ENCODE assay signal across 1 cellular context in genomic region chr10:71634531-71635164, GRCh38.
TF ChIP-seq lines count a peak whose summit lies in the region.

No MANE protein-coding gene starts in this region.

TF ChIP-seq in H1, 55 proteins besides CTCF, POLR2A, EP300 and RAD21 (continued from another document):
- TF ChIP-seq, protein P1, sequence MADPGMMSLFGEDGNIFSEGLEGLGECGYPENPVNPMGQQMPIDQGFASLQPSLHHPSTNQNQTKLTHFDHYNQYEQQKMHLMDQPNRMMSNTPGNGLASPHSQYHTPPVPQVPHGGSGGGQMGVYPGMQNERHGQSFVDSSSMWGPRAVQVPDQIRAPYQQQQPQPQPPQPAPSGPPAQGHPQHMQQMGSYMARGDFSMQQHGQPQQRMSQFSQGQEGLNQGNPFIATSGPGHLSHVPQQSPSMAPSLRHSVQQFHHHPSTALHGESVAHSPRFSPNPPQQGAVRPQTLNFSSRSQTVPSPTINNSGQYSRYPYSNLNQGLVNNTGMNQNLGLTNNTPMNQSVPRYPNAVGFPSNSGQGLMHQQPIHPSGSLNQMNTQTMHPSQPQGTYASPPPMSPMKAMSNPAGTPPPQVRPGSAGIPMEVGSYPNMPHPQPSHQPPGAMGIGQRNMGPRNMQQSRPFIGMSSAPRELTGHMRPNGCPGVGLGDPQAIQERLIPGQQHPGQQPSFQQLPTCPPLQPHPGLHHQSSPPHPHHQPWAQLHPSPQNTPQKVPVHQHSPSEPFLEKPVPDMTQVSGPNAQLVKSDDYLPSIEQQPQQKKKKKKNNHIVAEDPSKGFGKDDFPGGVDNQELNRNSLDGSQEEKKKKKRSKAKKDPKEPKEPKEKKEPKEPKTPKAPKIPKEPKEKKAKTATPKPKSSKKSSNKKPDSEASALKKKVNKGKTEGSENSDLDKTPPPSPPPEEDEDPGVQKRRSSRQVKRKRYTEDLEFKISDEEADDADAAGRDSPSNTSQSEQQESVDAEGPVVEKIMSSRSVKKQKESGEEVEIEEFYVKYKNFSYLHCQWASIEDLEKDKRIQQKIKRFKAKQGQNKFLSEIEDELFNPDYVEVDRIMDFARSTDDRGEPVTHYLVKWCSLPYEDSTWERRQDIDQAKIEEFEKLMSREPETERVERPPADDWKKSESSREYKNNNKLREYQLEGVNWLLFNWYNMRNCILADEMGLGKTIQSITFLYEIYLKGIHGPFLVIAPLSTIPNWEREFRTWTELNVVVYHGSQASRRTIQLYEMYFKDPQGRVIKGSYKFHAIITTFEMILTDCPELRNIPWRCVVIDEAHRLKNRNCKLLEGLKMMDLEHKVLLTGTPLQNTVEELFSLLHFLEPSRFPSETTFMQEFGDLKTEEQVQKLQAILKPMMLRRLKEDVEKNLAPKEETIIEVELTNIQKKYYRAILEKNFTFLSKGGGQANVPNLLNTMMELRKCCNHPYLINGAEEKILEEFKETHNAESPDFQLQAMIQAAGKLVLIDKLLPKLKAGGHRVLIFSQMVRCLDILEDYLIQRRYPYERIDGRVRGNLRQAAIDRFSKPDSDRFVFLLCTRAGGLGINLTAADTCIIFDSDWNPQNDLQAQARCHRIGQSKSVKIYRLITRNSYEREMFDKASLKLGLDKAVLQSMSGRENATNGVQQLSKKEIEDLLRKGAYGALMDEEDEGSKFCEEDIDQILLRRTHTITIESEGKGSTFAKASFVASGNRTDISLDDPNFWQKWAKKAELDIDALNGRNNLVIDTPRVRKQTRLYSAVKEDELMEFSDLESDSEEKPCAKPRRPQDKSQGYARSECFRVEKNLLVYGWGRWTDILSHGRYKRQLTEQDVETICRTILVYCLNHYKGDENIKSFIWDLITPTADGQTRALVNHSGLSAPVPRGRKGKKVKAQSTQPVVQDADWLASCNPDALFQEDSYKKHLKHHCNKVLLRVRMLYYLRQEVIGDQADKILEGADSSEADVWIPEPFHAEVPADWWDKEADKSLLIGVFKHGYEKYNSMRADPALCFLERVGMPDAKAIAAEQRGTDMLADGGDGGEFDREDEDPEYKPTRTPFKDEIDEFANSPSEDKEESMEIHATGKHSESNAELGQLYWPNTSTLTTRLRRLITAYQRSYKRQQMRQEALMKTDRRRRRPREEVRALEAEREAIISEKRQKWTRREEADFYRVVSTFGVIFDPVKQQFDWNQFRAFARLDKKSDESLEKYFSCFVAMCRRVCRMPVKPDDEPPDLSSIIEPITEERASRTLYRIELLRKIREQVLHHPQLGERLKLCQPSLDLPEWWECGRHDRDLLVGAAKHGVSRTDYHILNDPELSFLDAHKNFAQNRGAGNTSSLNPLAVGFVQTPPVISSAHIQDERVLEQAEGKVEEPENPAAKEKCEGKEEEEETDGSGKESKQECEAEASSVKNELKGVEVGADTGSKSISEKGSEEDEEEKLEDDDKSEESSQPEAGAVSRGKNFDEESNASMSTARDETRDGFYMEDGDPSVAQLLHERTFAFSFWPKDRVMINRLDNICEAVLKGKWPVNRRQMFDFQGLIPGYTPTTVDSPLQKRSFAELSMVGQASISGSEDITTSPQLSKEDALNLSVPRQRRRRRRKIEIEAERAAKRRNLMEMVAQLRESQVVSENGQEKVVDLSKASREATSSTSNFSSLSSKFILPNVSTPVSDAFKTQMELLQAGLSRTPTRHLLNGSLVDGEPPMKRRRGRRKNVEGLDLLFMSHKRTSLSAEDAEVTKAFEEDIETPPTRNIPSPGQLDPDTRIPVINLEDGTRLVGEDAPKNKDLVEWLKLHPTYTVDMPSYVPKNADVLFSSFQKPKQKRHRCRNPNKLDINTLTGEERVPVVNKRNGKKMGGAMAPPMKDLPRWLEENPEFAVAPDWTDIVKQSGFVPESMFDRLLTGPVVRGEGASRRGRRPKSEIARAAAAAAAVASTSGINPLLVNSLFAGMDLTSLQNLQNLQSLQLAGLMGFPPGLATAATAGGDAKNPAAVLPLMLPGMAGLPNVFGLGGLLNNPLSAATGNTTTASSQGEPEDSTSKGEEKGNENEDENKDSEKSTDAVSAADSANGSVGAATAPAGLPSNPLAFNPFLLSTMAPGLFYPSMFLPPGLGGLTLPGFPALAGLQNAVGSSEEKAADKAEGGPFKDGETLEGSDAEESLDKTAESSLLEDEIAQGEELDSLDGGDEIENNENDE (IDR thresholded peaks at IDR 0.05; ENCODE audit: insufficient replicate concordance, low read length): no peak
- TF ChIP-seq E2F6 (IDR thresholded peaks at IDR 0.05) (no peak), SIX5 (IDR thresholded peaks at IDR 0.05; ENCODE audit: low read depth, low read length) (no peak)
